10 cellular contexts compared by ENCODE assay signal in the genomic region with DNA sequence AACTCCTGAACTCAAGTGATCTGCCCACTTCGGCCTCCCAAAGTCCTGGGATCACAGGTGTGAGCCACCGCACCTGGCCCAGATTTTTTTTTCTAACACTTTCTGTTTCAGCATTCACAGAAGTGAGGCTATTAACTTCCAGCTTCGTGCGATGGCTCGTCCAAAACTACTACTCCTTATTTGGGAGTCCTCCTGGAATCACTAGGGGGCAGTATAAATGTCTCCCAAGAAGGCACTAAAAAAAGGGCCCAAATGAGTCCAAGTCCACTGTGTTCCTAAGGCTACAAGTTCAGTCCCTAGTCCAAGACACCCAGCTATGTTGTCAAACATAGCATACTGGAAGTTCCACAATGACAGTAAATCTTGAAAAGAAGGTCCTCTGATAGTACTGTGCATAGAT.
A peak's percentile ranks its signal among the peaks of the same experiment; 100 is the strongest.
DNase-seq lines count a peak whose midpoint lies in the region; TF ChIP-seq lines count a peak whose summit lies in the region.
"Had no signal": no experiment of that assay in that cellular context is flagged by ENCODE, and none has a peak within 500 bp of the region (broad histone marks: within the 10 kb centered on the region; RNA-seq: fewer than 3 reads in every experiment).

No MANE protein-coding gene starts in this region.

- H2AFZ ChIP-seq in trophoblast cell (ENCODE audit: insufficient read depth, low read length, poor library complexity) = no peak overlapping the region

- H2BK120ac ChIP-seq in trophoblast cell (ENCODE audit: insufficient read depth, low read length, poor library complexity) = peak overlapping the region; percentile 63

- peaks cover 10% of the 10 kb centered on the region for H3K79me1 ChIP-seq in trophoblast cell (ENCODE audit: low read length)

- H3K36me3 Mint-ChIP-seq in Calu3 (ENCODE audit: insufficient read depth, unreplicated experiment) = no peaks in the 10 kb centered on the region

- H2BK5ac ChIP-seq in trophoblast cell (ENCODE audit: low read depth, low read length, poor library complexity) = no peak overlapping the region

- H3K27ac Mint-ChIP-seq in Calu3 (ENCODE audit: unreplicated experiment) = no peak overlapping the region

- TF ChIP-seq CTCF in LNCaP clone FGC (IDR thresholded peaks at IDR 0.05; ENCODE audit: control insufficient read depth, extremely low read depth, insufficient read depth) = peak; percentile 24; the same call in 1 of the 2 replicates
- peak; percentile 44 for TF ChIP-seq CTCF in choroid plexus epithelial cell (conservative IDR thresholded peaks at IDR 0.05; ENCODE audit: low read depth, low read length)
- no peak for TF ChIP-seq CTCF in Calu3 (IDR thresholded peaks at IDR 0.05; ENCODE audit: unreplicated experiment)

- no peak overlapping the region for H3K9ac ChIP-seq in trophoblast cell (ENCODE audit: low read length)

- no peaks in the 10 kb centered on the region for H3K9me3 ChIP-seq in trophoblast cell (ENCODE audit: insufficient read depth, low read depth, low read length)

- H3K4me2 ChIP-seq in trophoblast cell (ENCODE audit: low read length) = no peak overlapping the region

- peak overlapping the region; percentile 45 for H2BK12ac ChIP-seq in trophoblast cell (ENCODE audit: low read length)

- DNase-seq in DMS 273 (lab: John Stamatoyannopoulos, UW; ENCODE audit: unreplicated experiment) (peak; percentile 29), DMS 273 treated with DMSO at 0.1 percent for 48 hours (lab: John Stamatoyannopoulos, UW) (no peak), LNCaP clone FGC (ENCODE audit: low read depth) (no peak), choroid plexus epithelial cell (ENCODE audit: low read depth) (no peak), trophoblast cell (peak in 1 of 2 donors; percentile 69), substantia nigra (lab: John Stamatoyannopoulos, UW) (no peak), Calu3 (no peak), T-helper 9 cell (no peak)
- DNase-seq: NCI-H1930, retina had no signal

- WGBS in trophoblast cell (ENCODE audit: extremely low coverage, insufficient coverage, insufficient read length) = no CpG with 5 or more reads among the region's 5 CpGs

- H3K9me3 Mint-ChIP-seq in Calu3 (ENCODE audit: low read depth, unreplicated experiment) = no peaks in the 10 kb centered on the region

- H3K27me3 ChIP-seq in trophoblast cell (ENCODE audit: insufficient read depth, low read length) = no peaks in the 10 kb centered on the region

- peak overlapping the region; percentile 72 for H3K27ac ChIP-seq in trophoblast cell (ENCODE audit: low read depth, low read length)
- no peak overlapping the region for H3K27ac ChIP-seq in substantia nigra (ENCODE audit: low read depth, low read length, poor library complexity, severe bottlenecking)

- peaks cover 5 to 13% of the 10 kb centered on the region in 2 experiments for H3K4me1 ChIP-seq in trophoblast cell (ENCODE audit: control insufficient read depth in 1 of 2, insufficient read depth in 2 of 2, low read length in 2 of 2)

- H3K4me3 Mint-ChIP-seq in Calu3 (ENCODE audit: low read depth, unreplicated experiment) = no peak overlapping the region

- peak overlapping the region; percentile 56 for H4K8ac ChIP-seq in trophoblast cell (ENCODE audit: low read depth, low read length)

- no peaks in the 10 kb centered on the region for H3K27me3 Mint-ChIP-seq in Calu3 (ENCODE audit: unreplicated experiment)

- peak overlapping the region; percentile 67 for H3K14ac ChIP-seq in trophoblast cell (ENCODE audit: low read length)

- peak overlapping the region; percentile 37 for H3K4ac ChIP-seq in trophoblast cell (ENCODE audit: low read depth, low read length)

- no TSS peak for BruUV-seq in Calu3 (replicated peaks; lab: Mats Ljungman, UMichigan)

- H3K4me1 Mint-ChIP-seq in Calu3 (ENCODE audit: low read depth, unreplicated experiment) = peaks cover 21% of the 10 kb centered on the region

- CTCF ChIA-PET in Calu3 (lab: Charles Lee) = interaction anchor here (1.1 to 1.6 kb wide), 2 partner anchors 10 to 14 kb away, joined by 3 to 4 read pairs; no protein-coding TSS in a partner anchor

- H4K91ac ChIP-seq in trophoblast cell (ENCODE audit: low read depth, low read length) = peak overlapping the region; percentile 65

- H3K4me3 ChIP-seq in LNCaP clone FGC (ENCODE audit: low read depth, low read length) (no peak overlapping the region), choroid plexus epithelial cell (ENCODE audit: low read depth, low read length) (no peak overlapping the region), trophoblast cell (ENCODE audit: low read depth, low read length) (no peak overlapping the region)

- no peak overlapping the region for H3K18ac ChIP-seq in trophoblast cell (ENCODE audit: low read length)

- no peak overlapping the region for H3K23ac ChIP-seq in trophoblast cell (ENCODE audit: low read length)

- H2AK5ac ChIP-seq in trophoblast cell (ENCODE audit: low read length) = no peak overlapping the region

- no peaks in the 10 kb centered on the region for H3K36me3 ChIP-seq in trophoblast cell (ENCODE audit: control insufficient read depth in 1 of 2, insufficient read depth in 2 of 2, low read length in 2 of 2)

- no peaks in the 10 kb centered on the region for H3K79me2 ChIP-seq in trophoblast cell (ENCODE audit: control insufficient read depth, insufficient read depth, low read length, poor library complexity)

- peak overlapping the region; percentile 43 for H4K12ac ChIP-seq in trophoblast cell (ENCODE audit: low read depth, low read length)

- intact Hi-C loops in Calu3 (cut with micrococcal nuclease; ENCODE audit: unreplicated experiment) = no loop called here
